Comparison of ENCODE assay signal across 11 cellular contexts in genomic region chr21:42461881-42462877, GRCh38. TPM values are rescaled to one million over a fixed set of nuclear protein-coding genes. Genes with fewer than 3 reads are reported as not detected.
DNase-seq lines count a peak whose midpoint lies in the region; ATAC-seq and TF ChIP-seq lines count a peak whose summit lies in the region.
"Had no signal": no experiment of that assay in that cellular context is flagged by ENCODE, and none has a peak within 500 bp of the region (broad histone marks: within the 10 kb centered on the region; RNA-seq: fewer than 3 reads in every experiment).

No MANE protein-coding gene starts in this region.

- TF ChIP-seq POLR2A in Peyer's patch (IDR thresholded peaks at IDR 0.05), result peak; percentile 26 to 68

- no peaks in the 10 kb centered on the region for H3K27me3 ChIP-seq in Peyer's patch
- no peaks in the 10 kb centered on the region for H3K27me3 ChIP-seq in lower lobe of right lung (ENCODE audit: low read depth)
- H3K27me3 ChIP-seq in brain microvascular endothelial cell (replicated peaks), result no peaks in the 10 kb centered on the region
- H3K27me3 ChIP-seq: spleen had no signal

- CTCF ChIA-PET in Calu3 (lab: Charles Lee), result interaction anchor here (0.6 to 1.0 kb wide), 3 partner anchors 12 to 153 kb away, joined by 3 to 7 read pairs (median 4); no protein-coding TSS in a partner anchor

- H3K4me1 ChIP-seq in Peyer's patch (peaks cover 10 to 76% (median 26%) of the 10 kb centered on the region in 4 donors), lower lobe of right lung (peaks cover 24% of the 10 kb centered on the region)

- in situ Hi-C loops in brain microvascular endothelial cell (cut with HindIII; ENCODE audit: low pct_ligation_motif_present, low sequenced_read_pairs), result no loop called here

- H3K27me3 Mint-ChIP-seq in Calu3 (ENCODE audit: unreplicated experiment) (no peaks in the 10 kb centered on the region), IgD-negative memory B cell (peaks cover 6% of the 10 kb centered on the region)

- H3K36me3 ChIP-seq in Peyer's patch (no peaks in the 10 kb centered on the region), lower lobe of right lung (no peaks in the 10 kb centered on the region), brain microvascular endothelial cell (replicated peaks) (no peaks in the 10 kb centered on the region)
- H3K36me3 ChIP-seq: spleen had no signal

- no peak overlapping the region for H3K4me3 Mint-ChIP-seq in Calu3 (ENCODE audit: low read depth, unreplicated experiment)
- H3K4me3 Mint-ChIP-seq in IgD-negative memory B cell, result peak overlapping the region in 3 of 4 donors; percentile 29 to 87 (median 86)
- no peak overlapping the region for H3K4me3 Mint-ChIP-seq in stimulated activated effector memory CD8-positive, alpha-beta T cell treated with anti-CD3 and anti-CD28 coated beads, Interleukin-12 subunit alpha, Interleukin-12 subunit beta, amount 100 ng/mL, for 72 hours

- intact Hi-C loops in Calu3 (cut with micrococcal nuclease; ENCODE audit: unreplicated experiment), result no loop called here
- intact Hi-C loops in lower lobe of right lung (cut with DNase I), result no loop called here

- H3K4me3 ChIP-seq in Peyer's patch (peak overlapping the region in 2 of 4 donors; percentile 22 to 26), lower lobe of right lung (no peak overlapping the region), brain microvascular endothelial cell (ENCODE audit: low read depth, low read length) (no peak overlapping the region)
- H3K4me3 ChIP-seq: spleen had no signal

- peaks cover 53% of the 10 kb centered on the region for H3K4me1 Mint-ChIP-seq in Calu3 (ENCODE audit: low read depth, unreplicated experiment)
- H3K4me1 Mint-ChIP-seq in IgD-negative memory B cell, result peaks cover 57 to 58% (median 57%) of the 10 kb centered on the region in 3 donors
- H3K4me1 Mint-ChIP-seq in stimulated activated effector memory CD8-positive, alpha-beta T cell treated with anti-CD3 and anti-CD28 coated beads, Interleukin-12 subunit alpha, Interleukin-12 subunit beta, amount 100 ng/mL, for 72 hours, result peaks cover 49% of the 10 kb centered on the region

- TSS peak; percentile 82 for BruUV-seq in Calu3 (replicated peaks; lab: Mats Ljungman, UMichigan)

- peak; percentile 49 for DNase-seq in Calu3
- peak in 2 of 3 donors; percentile 69 to 79 for DNase-seq in Peyer's patch
- DNase-seq in lower lobe of right lung, result no peak
- DNase-seq in stimulated activated effector memory CD8-positive, alpha-beta T cell treated with anti-CD3 and anti-CD28 coated beads, Interleukin-12 subunit alpha, Interleukin-12 subunit beta, amount 100 ng/mL, for 72 hours (ENCODE audit: low spot score in 2 of 2), result no peak
- no peak for DNase-seq in brain microvascular endothelial cell
- DNase-seq in dermis blood vessel endothelial cell, result no peak
- DNase-seq in cerebellar cortex (ENCODE audit: low spot score), result no peak
- DNase-seq: amygdala, glutamatergic neuron, spleen had no signal

- no peaks in the 10 kb centered on the region for H3K9me3 ChIP-seq in Peyer's patch
- H3K9me3 ChIP-seq in lower lobe of right lung, result no peaks in the 10 kb centered on the region
- H3K9me3 ChIP-seq: spleen had no signal

- H3K9me3 Mint-ChIP-seq in Calu3 (ENCODE audit: low read depth, unreplicated experiment) (peaks cover 2% of the 10 kb centered on the region), IgD-negative memory B cell (no peaks in the 10 kb centered on the region)
- H3K9me3 Mint-ChIP-seq in stimulated activated effector memory CD8-positive, alpha-beta T cell treated with anti-CD3 and anti-CD28 coated beads, Interleukin-12 subunit alpha, Interleukin-12 subunit beta, amount 100 ng/mL, for 72 hours, result no peaks in the 10 kb centered on the region

- no peak for TF ChIP-seq CTCF in Calu3 (IDR thresholded peaks at IDR 0.05; ENCODE audit: unreplicated experiment)
- no peak for TF ChIP-seq CTCF in Peyer's patch (IDR thresholded peaks at IDR 0.05)
- no peak for TF ChIP-seq CTCF in lower lobe of right lung (IDR thresholded peaks at IDR 0.05)
- TF ChIP-seq CTCF in brain microvascular endothelial cell (IDR thresholded peaks at IDR 0.05; ENCODE audit: low read depth, low read length, missing control alignments), result no peak

- ATAC-seq in lower lobe of right lung, result peak; percentile 47 to 69
- ATAC-seq in stimulated activated effector memory CD8-positive, alpha-beta T cell treated with anti-CD3 and anti-CD28 coated beads, Interleukin-12 subunit alpha, Interleukin-12 subunit beta, amount 100 ng/mL, for 72 hours, result no peak

- peaks cover 22% of the 10 kb centered on the region for H3K36me3 Mint-ChIP-seq in Calu3 (ENCODE audit: insufficient read depth, unreplicated experiment)
- H3K36me3 Mint-ChIP-seq in IgD-negative memory B cell, result no peaks in the 10 kb centered on the region
- H3K36me3 Mint-ChIP-seq in stimulated activated effector memory CD8-positive, alpha-beta T cell treated with anti-CD3 and anti-CD28 coated beads, Interleukin-12 subunit alpha, Interleukin-12 subunit beta, amount 100 ng/mL, for 72 hours, result no peaks in the 10 kb centered on the region

- H3K27ac ChIP-seq in Peyer's patch (peak overlapping the region in 3 of 4 donors; percentile 45 to 94 (median 94)), lower lobe of right lung (no peak overlapping the region), brain microvascular endothelial cell (no peak overlapping the region)

- peak overlapping the region; percentile 95 for H3K27ac Mint-ChIP-seq in Calu3 (ENCODE audit: unreplicated experiment)
- peak overlapping the region; percentile 99 to 100 (median 99) for H3K27ac Mint-ChIP-seq in IgD-negative memory B cell
- no peak overlapping the region for H3K27ac Mint-ChIP-seq in stimulated activated effector memory CD8-positive, alpha-beta T cell treated with anti-CD3 and anti-CD28 coated beads, Interleukin-12 subunit alpha, Interleukin-12 subunit beta, amount 100 ng/mL, for 72 hours

RNA-seq across cellular contexts. Expression of gene RSPH1, which starts 33.8 kb away (rescaled TPM):
- total RNA-seq in Calu3 (2022) (2.2 and 3.3 TPM in 2 replicates), Peyer's patch (10 to 100 TPM in 1 of 4 donors, 1 to 10 TPM in 3; 2.5 to 11.0 (median 6.7) TPM), lower lobe of right lung (18.1 TPM), dermis blood vessel endothelial cell (not detected in 2 replicates)
- not detected for polyA plus RNA-seq in IgD-negative memory B cell

RNA-seq across cellular contexts. Expression of gene SLC37A1, which starts 51.5 kb away (rescaled TPM):
- total RNA-seq in Calu3 (2022) (24.9 and 30.9 TPM in 2 replicates), Peyer's patch (100 to 1,000 TPM in 3 of 4 donors, 10 to 100 TPM in 1; 66.0 to 249 (median 195) TPM), lower lobe of right lung (28.9 TPM), dermis blood vessel endothelial cell (14.0 and 15.0 TPM in 2 replicates)
- 14.8 TPM for polyA plus RNA-seq in IgD-negative memory B cell

RNA-seq across cellular contexts. Expression of gene UBASH3A, which starts 58.5 kb away (rescaled TPM):
- not detected in 2 replicates for total RNA-seq in Calu3 (2022)
- 1.6 TPM for polyA plus RNA-seq in IgD-negative memory B cell
- 10 to 100 TPM in 1 of 4 donors, 1 to 10 TPM in 3; 3.9 to 14.0 (median 5.3) TPM for total RNA-seq in Peyer's patch
- 1.2 TPM for total RNA-seq in lower lobe of right lung
- total RNA-seq in dermis blood vessel endothelial cell, result not detected in 2 replicates

Comparison
In these comparisons a context has a peak if more than half of its experiments do, and no peak if none do; other contexts are left out.
1. DNase-seq: peak in Calu3 (single experiment) and Peyer's patch (2 of 3); none in lower lobe of right lung (single experiment), stimulated activated effector memory CD8-positive, alpha-beta T cell treated with anti-CD3 and anti-CD28 coated beads, Interleukin-12 subunit alpha, Interleukin-12 subunit beta, amount 100 ng/mL, for 72 hours (0 of 2), brain microvascular endothelial cell (single experiment), dermis blood vessel endothelial cell (single experiment) and cerebellar cortex (single experiment).
2. H3K4me3 Mint-ChIP-seq: peak in IgD-negative memory B cell (3 of 4); none in Calu3 (single experiment) and stimulated activated effector memory CD8-positive, alpha-beta T cell treated with anti-CD3 and anti-CD28 coated beads, Interleukin-12 subunit alpha, Interleukin-12 subunit beta, amount 100 ng/mL, for 72 hours (single experiment).
3. H3K27ac ChIP-seq: peak in Peyer's patch (3 of 4); none in lower lobe of right lung (single experiment) and brain microvascular endothelial cell (single experiment).